9 cellular contexts compared by ENCODE assay signal in genomic region chr22:20533879-20534265, GRCh38. TPM values are rescaled to one million over a fixed set of nuclear protein-coding genes. Genes with fewer than 3 reads are reported as not detected.
DNase-seq lines count a peak whose midpoint lies in the region; ATAC-seq and TF ChIP-seq lines count a peak whose summit lies in the region.
"Had no signal": no experiment of that assay in that cellular context is flagged by ENCODE, and none has a peak within 500 bp of the region (broad histone marks: within the 10 kb centered on the region; RNA-seq: fewer than 3 reads in every experiment).

No MANE protein-coding gene starts in this region.

- peaks cover 4% of the 10 kb centered on the region for H3K36me3 Mint-ChIP-seq in natural killer cell treated with Interleukin-12 subunit alpha and Interleukin-12 subunit beta and Interleukin-15 and Interleukin-18, amount 100 ng/mL, for 72 hours

- H3K4me1 ChIP-seq in right atrium auricular region (peaks cover 0 to 69% of the 10 kb centered on the region in 2 donors), breast epithelium (peaks cover 13 to 27% of the 10 kb centered on the region in 2 donors), upper lobe of right lung (peaks cover 44% of the 10 kb centered on the region), prostate gland (replicated peaks) (peaks cover 21% of the 10 kb centered on the region)

- H3K36me3 ChIP-seq in right atrium auricular region (peaks cover 16% of the 10 kb centered on the region), breast epithelium (no peaks in the 10 kb centered on the region), upper lobe of right lung (peaks cover 25% of the 10 kb centered on the region), prostate gland (no peaks in the 10 kb centered on the region)

- H3K27ac Mint-ChIP-seq in natural killer cell treated with Interleukin-12 subunit alpha and Interleukin-12 subunit beta and Interleukin-15 and Interleukin-18, amount 100 ng/mL, for 72 hours = peak overlapping the region; percentile 43 to 85

- TF ChIP-seq CTCF in right atrium auricular region (IDR thresholded peaks at IDR 0.05) (no peak), breast epithelium (IDR thresholded peaks at IDR 0.05) (no peak), upper lobe of right lung (IDR thresholded peaks at IDR 0.05) (no peak), prostate gland (IDR thresholded peaks at IDR 0.05) (no peak)

- ATAC-seq in left ventricle myocardium superior = no peak
- no peak for ATAC-seq in natural killer cell treated with Interleukin-12 subunit alpha and Interleukin-12 subunit beta and Interleukin-15 and Interleukin-18, amount 100 ng/mL, for 72 hours
- ATAC-seq in upper lobe of right lung = no peak

- no peaks in the 10 kb centered on the region for H3K9me3 Mint-ChIP-seq in natural killer cell treated with Interleukin-12 subunit alpha and Interleukin-12 subunit beta and Interleukin-15 and Interleukin-18, amount 100 ng/mL, for 72 hours
- H3K9me3 Mint-ChIP-seq: IgD-negative memory B cell had no signal

- H3K4me1 Mint-ChIP-seq in natural killer cell treated with Interleukin-12 subunit alpha and Interleukin-12 subunit beta and Interleukin-15 and Interleukin-18, amount 100 ng/mL, for 72 hours (ENCODE audit: low read depth in 2 of 2) = peaks cover 46% of the 10 kb centered on the region in 2 donors

- no peak for DNase-seq in right atrium auricular region (ENCODE audit: low spot score)
- DNase-seq in left ventricle myocardium superior = no peak
- DNase-seq in breast epithelium (ENCODE audit: low spot score in 2 of 2) = no peak
- DNase-seq in natural killer cell treated with Interleukin-12 subunit alpha and Interleukin-12 subunit beta and Interleukin-15 and Interleukin-18, amount 100 ng/mL, for 72 hours (ENCODE audit: low spot score) = no peak
- no peak for DNase-seq in upper lobe of right lung
- DNase-seq in prostate gland (ENCODE audit: low spot score) = no peak
- DNase-seq in AG08396 (ENCODE audit: low spot score) = no peak
- DNase-seq in NCI-H128 (lab: John Stamatoyannopoulos, UW; ENCODE audit: unreplicated experiment) = no peak

- H3K27ac ChIP-seq in right atrium auricular region (peak overlapping the region; percentile 77 to 83), breast epithelium (peak overlapping the region; percentile 69 to 79), upper lobe of right lung (peak overlapping the region; percentile 36), prostate gland (no peak overlapping the region)

- intact Hi-C loops in left ventricle myocardium superior (cut with micrococcal nuclease) = no loop called here
- intact Hi-C loops in breast epithelium (cut with DNase I; ENCODE audit: low total_unique reads) = no loop called here
- intact Hi-C loops in upper lobe of right lung (cut with DNase I) = no loop called here
- intact Hi-C loops in prostate gland (cut with DNase I) = no loop called here

- H3K4me3 ChIP-seq in right atrium auricular region (no peak overlapping the region), breast epithelium (no peak overlapping the region), upper lobe of right lung (no peak overlapping the region), prostate gland (no peak overlapping the region)

- TF ChIP-seq POLR2A in breast epithelium (IDR thresholded peaks at IDR 0.05) = no peak
- TF ChIP-seq POLR2A in prostate gland (IDR thresholded peaks at IDR 0.05) = no peak

- no peaks in the 10 kb centered on the region for H3K27me3 ChIP-seq in right atrium auricular region
- no peaks in the 10 kb centered on the region for H3K27me3 ChIP-seq in breast epithelium
- H3K27me3 ChIP-seq in upper lobe of right lung = no peaks in the 10 kb centered on the region
- no peaks in the 10 kb centered on the region for H3K27me3 ChIP-seq in prostate gland (replicated peaks; ENCODE audit: insufficient read depth)

- H3K4me3 Mint-ChIP-seq in natural killer cell treated with Interleukin-12 subunit alpha and Interleukin-12 subunit beta and Interleukin-15 and Interleukin-18, amount 100 ng/mL, for 72 hours = no peak overlapping the region
- H3K4me3 Mint-ChIP-seq: IgD-negative memory B cell had no signal

- no peaks in the 10 kb centered on the region for H3K27me3 Mint-ChIP-seq in natural killer cell treated with Interleukin-12 subunit alpha and Interleukin-12 subunit beta and Interleukin-15 and Interleukin-18, amount 100 ng/mL, for 72 hours
- H3K27me3 Mint-ChIP-seq: IgD-negative memory B cell had no signal

- WGBS in prostate gland = 28% methylated on average over 3 of the region's 3 CpGs

- no peaks in the 10 kb centered on the region for H3K9me3 ChIP-seq in right atrium auricular region
- no peaks in the 10 kb centered on the region for H3K9me3 ChIP-seq in breast epithelium
- H3K9me3 ChIP-seq in upper lobe of right lung = no peaks in the 10 kb centered on the region
- H3K9me3 ChIP-seq in prostate gland = no peaks in the 10 kb centered on the region

RNA-seq across cellular contexts. Expression of gene MED15, which starts 26.5 kb away (rescaled TPM):
- total RNA-seq in right atrium auricular region (10 to 100 TPM; 18.8 to 40.6 TPM), left ventricle myocardium superior (51.0 TPM), breast epithelium (10 to 100 TPM; 36.6 to 53.1 (median 52.3) TPM), upper lobe of right lung (96.9 TPM), prostate gland (10 to 100 TPM; 43.2 to 87.1 TPM)
- 100 to 1,000 TPM; 171 to 178 TPM for total RNA-seq in natural killer cell treated with Interleukin-12 subunit alpha and Interleukin-12 subunit beta and Interleukin-15 and Interleukin-18, amount 100 ng/mL, for 72 hours

RNA-seq across cellular contexts. Expression of gene KLHL22, which starts 38.3 kb away (rescaled TPM):
- total RNA-seq in right atrium auricular region = 10 to 100 TPM; 16.0 to 21.9 TPM
- total RNA-seq in left ventricle myocardium superior = 14.2 TPM
- total RNA-seq in breast epithelium = 10 to 100 TPM; 28.5 to 38.0 (median 35.4) TPM
- 10 to 100 TPM; 15.9 to 21.0 TPM for total RNA-seq in natural killer cell treated with Interleukin-12 subunit alpha and Interleukin-12 subunit beta and Interleukin-15 and Interleukin-18, amount 100 ng/mL, for 72 hours
- total RNA-seq in upper lobe of right lung = 23.3 TPM
- 10 to 100 TPM; 45.1 to 51.3 TPM for total RNA-seq in prostate gland

Comparison
In these comparisons a context has a peak if more than half of its experiments do, and no peak if none do; other contexts are left out.
1. H3K27ac ChIP-seq: peak in right atrium auricular region (2 of 2), breast epithelium (2 of 2) and upper lobe of right lung (single experiment); none in prostate gland (0 of 2).